22 cellular contexts compared by ENCODE assay signal in genomic region chr6:150503041-150503440, GRCh38.
"Had no signal": no experiment of that assay in that cellular context is flagged by ENCODE, and none has a peak within 500 bp of the region (broad histone marks: within the 10 kb centered on the region; RNA-seq: fewer than 3 reads in every experiment).

No MANE protein-coding gene starts in this region.

- H3K9me3 Mint-ChIP-seq: immature natural killer cell; stimulated activated memory B cell treated with anti-CD40 and anti-IgM and Interleukin-4, amounts not matched to agents 10 μg/mL and 1 μg/mL and 100 μg/mL, for 72 hours had no signal

- H3K36me3 Mint-ChIP-seq: immature natural killer cell; stimulated activated memory B cell treated with anti-CD40 and anti-IgM and Interleukin-4, amounts not matched to agents 10 μg/mL and 1 μg/mL and 100 μg/mL, for 72 hours had no signal

- DNase-seq: cortex of kidney; dorsolateral prefrontal cortex; effector memory CD4-positive, alpha-beta T cell; immature natural killer cell; kidney; left cardiac atrium; left ventricle myocardium inferior; lower lobe of right lung; mesenchymal stem cell; naive B cell; psoas muscle; retina; right lobe of liver; stimulated activated CD4-positive, alpha-beta T cell treated with anti-CD3 and anti-CD28 coated beads, Interleukin-15, amount 100 ng/mL, for 24 hours; stimulated activated CD4-positive, alpha-beta T cell treated with anti-CD3 and anti-CD28 coated beads, Interleukin-1b, Interleukin-23, amount 100 ng/mL, for 48 hours; stimulated activated CD4-positive, alpha-beta T cell treated with anti-CD3 and anti-CD28 coated beads, Interleukin-4, amount 100 ng/mL, for 24 hours; stomach; substantia nigra; trophoblast cell had no signal

- H3K27me3 Mint-ChIP-seq: stimulated activated memory B cell treated with anti-CD40 and anti-IgM and Interleukin-4, amounts not matched to agents 10 μg/mL and 1 μg/mL and 100 μg/mL, for 72 hours had no signal

- H3K27ac Mint-ChIP-seq: immature natural killer cell; nephron; stimulated activated memory B cell treated with anti-CD40 and anti-IgM and Interleukin-4, amounts not matched to agents 10 μg/mL and 1 μg/mL and 100 μg/mL, for 72 hours had no signal

- ATAC-seq: esophagus mucosa; left cardiac atrium; lower lobe of right lung; psoas muscle; right lobe of liver; stimulated activated memory B cell treated with anti-CD40 and anti-IgM and Interleukin-4, amounts not matched to agents 10 μg/mL and 1 μg/mL and 100 μg/mL, for 72 hours had no signal

- H3K4me3 Mint-ChIP-seq: immature natural killer cell; naive B cell; nephron; stimulated activated memory B cell treated with anti-CD40 and anti-IgM and Interleukin-4, amounts not matched to agents 10 μg/mL and 1 μg/mL and 100 μg/mL, for 72 hours had no signal

- H3K4me1 Mint-ChIP-seq: immature natural killer cell; stimulated activated memory B cell treated with anti-CD40 and anti-IgM and Interleukin-4, amounts not matched to agents 10 μg/mL and 1 μg/mL and 100 μg/mL, for 72 hours had no signal
